In the genomic region with DNA sequence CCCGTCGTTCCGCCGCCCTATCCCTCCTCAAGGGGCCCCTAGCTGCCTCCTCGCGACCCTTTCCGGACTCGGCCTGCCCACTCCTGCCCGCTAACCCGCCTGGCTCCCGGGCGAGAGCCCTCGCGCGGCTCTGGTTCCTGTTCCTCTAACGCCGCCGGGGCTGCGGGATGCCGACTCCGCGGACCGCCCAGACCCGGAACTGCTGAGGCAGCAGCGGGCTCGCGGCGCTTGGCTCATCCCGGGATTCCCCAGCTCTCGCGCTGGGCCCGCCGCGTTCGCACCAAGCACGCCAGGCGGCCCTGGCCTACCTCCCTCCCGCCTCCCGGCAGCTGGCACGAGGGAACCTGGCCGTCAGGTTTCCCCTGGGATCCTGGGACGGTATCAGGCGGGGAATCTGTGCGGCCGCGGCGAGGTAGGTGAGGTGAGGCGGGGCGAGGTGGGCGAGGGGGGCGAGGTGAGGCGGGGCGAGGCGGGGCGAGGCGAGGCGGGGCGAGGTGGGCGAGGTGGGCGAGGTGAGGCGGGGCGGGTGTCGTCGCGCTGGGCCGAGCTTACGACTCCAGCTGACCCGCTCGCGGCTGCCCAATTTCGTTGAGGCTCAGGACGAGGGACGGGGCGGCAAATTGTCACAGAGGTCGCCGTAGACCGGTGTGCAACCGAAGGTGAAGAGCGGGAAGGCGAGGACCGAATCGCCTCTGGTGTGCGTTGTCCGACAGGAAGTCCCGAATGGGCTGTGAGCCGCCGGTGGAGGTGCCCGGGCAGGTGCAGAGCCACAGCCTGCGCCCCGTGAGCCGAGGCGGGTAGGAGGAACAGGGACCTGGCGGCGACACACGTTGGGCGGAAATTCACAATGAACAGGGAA, we compare ENCODE assay signal across 8 cellular contexts. TPM values are rescaled to one million over a fixed set of nuclear protein-coding genes. Genes with fewer than 3 reads are reported as not detected.
DNase-seq lines count a peak whose midpoint lies in the region; ATAC-seq and TF ChIP-seq lines count a peak whose summit lies in the region.

A gene (minus strand): TSS at position 418 of the 859 bp plus-strand sequence. CDS start 10,364 bp downstream, outside the sequence.
A gene (plus strand): TSS at position 582 of the 859 bp plus-strand sequence. CDS start 1,082 bp downstream, outside the sequence.

- intact Hi-C loops in activated T-helper 1 cell treated with anti-CD3 and anti-CD28 coated beads, Interleukin-12 subunit alpha, Interleukin-12 subunit beta, Interleukin-2, Interleukin-4 antibody, amounts not matched to agents 30 ng/mL and 10 ng/mL and 1 ng/mL, durations not matched to agents 14 hours and 24 hours and 36 hours (cut with micrococcal nuclease) = loop anchor here (1.0 to 10.0 kb wide), 6 partner anchors 263 to 1385 kb away; a partner anchor contains a TSS
- intact Hi-C loops in naive thymus-derived CD4-positive, alpha-beta T cell (cut with micrococcal nuclease) = loop anchor here (1.0 to 10.0 kb wide), 11 partner anchors 26 to 1605 kb away; a partner anchor contains a TSS

- POLR2A ChIA-PET in naive thymus-derived CD4-positive, alpha-beta T cell (lab: Charles Lee) = interaction anchor here (1.2 to 1.5 kb wide), 2 partner anchors 46 to 395 kb away, joined by 4 to 9 read pairs; no protein-coding TSS in a partner anchor

- H3K9me3 ChIP-seq in BLaER1 treated with 17β-estradiol and CSF1 and Interleukin-3, amounts not matched to agents 10 nM and 100 nM (replicated peaks in 1 of 11) = no peaks in the 10 kb centered on the region
- no peaks in the 10 kb centered on the region for H3K9me3 ChIP-seq in naive thymus-derived CD4-positive, alpha-beta T cell (ENCODE audit: control insufficient read depth in 2 of 3, low read length in 3 of 3)

- H4K20me1 ChIP-seq in BLaER1 treated with 17β-estradiol and CSF1 and Interleukin-3, amounts not matched to agents 10 nM and 100 nM = peaks cover 0 to 36% (median 0%) of the 10 kb centered on the region in 11 experiments; a peak in 5 of 22 replicates

- H3K4me1 Mint-ChIP-seq in activated T-helper 1 cell treated with anti-CD3 and anti-CD28 coated beads, Interleukin-12 subunit alpha, Interleukin-12 subunit beta, Interleukin-2, Interleukin-4 antibody, amounts not matched to agents 30 ng/mL and 10 ng/mL and 1 ng/mL, durations not matched to agents 14 hours and 24 hours and 36 hours (ENCODE audit: low read depth) = peaks cover 28% of the 10 kb centered on the region
- H3K4me1 Mint-ChIP-seq in naive thymus-derived CD4-positive, alpha-beta T cell = peaks cover 15 to 27% (median 23%) of the 10 kb centered on the region in 7 donors
- peaks cover 18 to 33% of the 10 kb centered on the region in 2 donors for H3K4me1 Mint-ChIP-seq in stimulated activated naive B cell treated with anti-CD40 and anti-IgM and Interleukin-4, amounts not matched to agents 10 μg/mL and 1 μg/mL and 100 μg/mL, for 72 hours

- H3K27ac ChIP-seq in BLaER1 treated with 17β-estradiol and CSF1 and Interleukin-3, amounts not matched to agents 10 nM and 100 nM = peak within 1 kb of the TSS; percentile 91 to 100 (median 99)
- H3K27ac ChIP-seq in naive thymus-derived CD4-positive, alpha-beta T cell (ENCODE audit: low read depth, low read length) = peak within 1 kb of the TSS; percentile 72

- peak within 1 kb of the TSS; percentile 81 for H3K27ac Mint-ChIP-seq in activated T-helper 1 cell treated with anti-CD3 and anti-CD28 coated beads, Interleukin-12 subunit alpha, Interleukin-12 subunit beta, Interleukin-2, Interleukin-4 antibody, amounts not matched to agents 30 ng/mL and 10 ng/mL and 1 ng/mL, durations not matched to agents 14 hours and 24 hours and 36 hours
- H3K27ac Mint-ChIP-seq in naive thymus-derived CD4-positive, alpha-beta T cell = peak within 1 kb of the TSS; percentile 53 to 90 (median 81)
- peak within 1 kb of the TSS; percentile 98 for H3K27ac Mint-ChIP-seq in stimulated activated naive B cell treated with anti-CD40 and anti-IgM and Interleukin-4, amounts not matched to agents 10 μg/mL and 1 μg/mL and 100 μg/mL, for 72 hours

- peaks cover 0 to 35% (median 3%) of the 10 kb centered on the region in 11 experiments; a peak in 8 of 22 replicates for H3K36me3 ChIP-seq in BLaER1 treated with 17β-estradiol and CSF1 and Interleukin-3, amounts not matched to agents 10 nM and 100 nM
- no peaks in the 10 kb centered on the region for H3K36me3 ChIP-seq in naive thymus-derived CD4-positive, alpha-beta T cell (ENCODE audit: control insufficient read depth in 2 of 3, insufficient read depth in 3 of 3, low read length in 3 of 3)

- peaks cover 17% of the 10 kb centered on the region for H3K27me3 Mint-ChIP-seq in activated T-helper 1 cell treated with anti-CD3 and anti-CD28 coated beads, Interleukin-12 subunit alpha, Interleukin-12 subunit beta, Interleukin-2, Interleukin-4 antibody, amounts not matched to agents 30 ng/mL and 10 ng/mL and 1 ng/mL, durations not matched to agents 14 hours and 24 hours and 36 hours (ENCODE audit: insufficient read depth)
- peaks cover 0 to 36% (median 3%) of the 10 kb centered on the region in 5 donors for H3K27me3 Mint-ChIP-seq in naive thymus-derived CD4-positive, alpha-beta T cell
- H3K27me3 Mint-ChIP-seq in stimulated activated naive B cell treated with anti-CD40 and anti-IgM and Interleukin-4, amounts not matched to agents 10 μg/mL and 1 μg/mL and 100 μg/mL, for 72 hours = no peaks in the 10 kb centered on the region

- H3K9me3 Mint-ChIP-seq in activated T-helper 1 cell treated with anti-CD3 and anti-CD28 coated beads, Interleukin-12 subunit alpha, Interleukin-12 subunit beta, Interleukin-2, Interleukin-4 antibody, amounts not matched to agents 30 ng/mL and 10 ng/mL and 1 ng/mL, durations not matched to agents 14 hours and 24 hours and 36 hours = no peaks in the 10 kb centered on the region
- no peaks in the 10 kb centered on the region for H3K9me3 Mint-ChIP-seq in naive thymus-derived CD4-positive, alpha-beta T cell
- no peaks in the 10 kb centered on the region for H3K9me3 Mint-ChIP-seq in stimulated activated naive B cell treated with anti-CD40 and anti-IgM and Interleukin-4, amounts not matched to agents 10 μg/mL and 1 μg/mL and 100 μg/mL, for 72 hours

- TF ChIP-seq POLR2A in GM18951 (IDR thresholded peaks at IDR 0.05; ENCODE audit: extremely low read depth, insufficient read depth, insufficient read length) = peak; percentile 56

- peaks cover 20 to 78% (median 23%) of the 10 kb centered on the region in 10 experiments for H3K4me1 ChIP-seq in BLaER1 treated with 17β-estradiol and CSF1 and Interleukin-3, amounts not matched to agents 10 nM and 100 nM
- peaks cover 0 to 9% of the 10 kb centered on the region in 2 donors for H3K4me1 ChIP-seq in naive thymus-derived CD4-positive, alpha-beta T cell (ENCODE audit: control insufficient read depth in 2 of 2, insufficient read depth in 2 of 2, low read length in 2 of 2)

- peak; percentile 67 for ATAC-seq in HG03139 (IDR thresholded peaks at IDR 0.05; ENCODE audit: unreplicated experiment)
- ATAC-seq in naive thymus-derived CD4-positive, alpha-beta T cell = peak; percentile 91
- peak; percentile 89 to 91 for ATAC-seq in stimulated activated naive B cell treated with anti-CD40 and anti-IgM and Interleukin-4, amounts not matched to agents 10 μg/mL and 1 μg/mL and 100 μg/mL, for 72 hours (replicated peaks)

- CTCF ChIA-PET in naive thymus-derived CD4-positive, alpha-beta T cell (lab: Charles Lee) = interaction anchor here (0.6 to 1.1 kb wide), 2 partner anchors 29 to 795 kb away, joined by 3 to 4 read pairs; no protein-coding TSS in a partner anchor

- H3K27me3 ChIP-seq in BLaER1 treated with 17β-estradiol and CSF1 and Interleukin-3, amounts not matched to agents 10 nM and 100 nM = no peaks in the 10 kb centered on the region
- H3K27me3 ChIP-seq in naive thymus-derived CD4-positive, alpha-beta T cell (ENCODE audit: control insufficient read depth in 2 of 2, insufficient read depth in 2 of 2, low read length in 2 of 2) = no peaks in the 10 kb centered on the region

- DNase-seq in OCI-M1 (lab: John Stamatoyannopoulos, UW) (peak; percentile 80), fibroblast of gingiva (ENCODE audit: low read depth) (peak; percentile 82)
- peak; percentile 75 for DNase-seq in activated T-helper 1 cell treated with anti-CD3 and anti-CD28 coated beads, Interleukin-12 subunit alpha, Interleukin-12 subunit beta, Interleukin-2, Interleukin-4 antibody, amounts not matched to agents 30 ng/mL and 10 ng/mL and 1 ng/mL, durations not matched to agents 14 hours and 24 hours and 36 hours (ENCODE audit: low spot score)
- peak; percentile 44 to 81 (median 65) for DNase-seq in naive thymus-derived CD4-positive, alpha-beta T cell
- peak; percentile 80 for DNase-seq in stimulated activated naive B cell treated with anti-CD40 and anti-IgM and Interleukin-4, amounts not matched to agents 10 μg/mL and 1 μg/mL and 100 μg/mL, for 72 hours

- peak within 1 kb of the TSS; percentile 66 to 82 (median 76) for H3K4me3 ChIP-seq in BLaER1 treated with 17β-estradiol and CSF1 and Interleukin-3, amounts not matched to agents 10 nM and 100 nM
- peak within 1 kb of the TSS; percentile 60 for H3K4me3 ChIP-seq in naive thymus-derived CD4-positive, alpha-beta T cell (ENCODE audit: low read length)

- H3K4me3 Mint-ChIP-seq in activated T-helper 1 cell treated with anti-CD3 and anti-CD28 coated beads, Interleukin-12 subunit alpha, Interleukin-12 subunit beta, Interleukin-2, Interleukin-4 antibody, amounts not matched to agents 30 ng/mL and 10 ng/mL and 1 ng/mL, durations not matched to agents 14 hours and 24 hours and 36 hours = peak within 1 kb of the TSS; percentile 84
- peak within 1 kb of the TSS; percentile 82 to 93 (median 90) for H3K4me3 Mint-ChIP-seq in naive thymus-derived CD4-positive, alpha-beta T cell
- H3K4me3 Mint-ChIP-seq in stimulated activated naive B cell treated with anti-CD40 and anti-IgM and Interleukin-4, amounts not matched to agents 10 μg/mL and 1 μg/mL and 100 μg/mL, for 72 hours = peak within 1 kb of the TSS; percentile 95

- H3K9ac ChIP-seq in BLaER1 treated with 17β-estradiol and CSF1 and Interleukin-3, amounts not matched to agents 10 nM and 100 nM = peak within 1 kb of the TSS; percentile 90 to 100 (median 98)

- in situ Hi-C loops in GM18951 (cut with MboI; ENCODE audit: low sequenced_read_pairs, unreplicated experiment) = no loop called here

- no peaks in the 10 kb centered on the region for H3K36me3 Mint-ChIP-seq in activated T-helper 1 cell treated with anti-CD3 and anti-CD28 coated beads, Interleukin-12 subunit alpha, Interleukin-12 subunit beta, Interleukin-2, Interleukin-4 antibody, amounts not matched to agents 30 ng/mL and 10 ng/mL and 1 ng/mL, durations not matched to agents 14 hours and 24 hours and 36 hours (ENCODE audit: low read depth)
- H3K36me3 Mint-ChIP-seq in naive thymus-derived CD4-positive, alpha-beta T cell = peaks cover 0 to 10% (median 0%) of the 10 kb centered on the region in 5 donors
- peaks cover 0 to 1% of the 10 kb centered on the region in 2 donors for H3K36me3 Mint-ChIP-seq in stimulated activated naive B cell treated with anti-CD40 and anti-IgM and Interleukin-4, amounts not matched to agents 10 μg/mL and 1 μg/mL and 100 μg/mL, for 72 hours

- peak within 1 kb of the TSS; percentile 87 to 99 (median 94) for H3K4me2 ChIP-seq in BLaER1 treated with 17β-estradiol and CSF1 and Interleukin-3, amounts not matched to agents 10 nM and 100 nM

RNA-seq across cellular contexts. Expression of the first gene that starts in this region (rescaled TPM):
- 0.86 and 1.5 TPM in 2 replicates for total RNA-seq in activated T-helper 1 cell treated with anti-CD3 and anti-CD28 coated beads, Interleukin-12 subunit alpha, Interleukin-12 subunit beta, Interleukin-2, Interleukin-4 antibody, amounts not matched to agents 30 ng/mL and 10 ng/mL and 1 ng/mL, durations not matched to agents 14 hours and 24 hours and 36 hours
- total RNA-seq in naive thymus-derived CD4-positive, alpha-beta T cell = 1 to 10 TPM; 1.1 to 2.3 (median 1.4) TPM
- not detected for polyA plus RNA-seq in naive thymus-derived CD4-positive, alpha-beta T cell

RNA-seq across cellular contexts. Expression of the second gene that starts in this region (rescaled TPM):
- 2.4 and 3.2 TPM in 2 replicates for total RNA-seq in activated T-helper 1 cell treated with anti-CD3 and anti-CD28 coated beads, Interleukin-12 subunit alpha, Interleukin-12 subunit beta, Interleukin-2, Interleukin-4 antibody, amounts not matched to agents 30 ng/mL and 10 ng/mL and 1 ng/mL, durations not matched to agents 14 hours and 24 hours and 36 hours
- 1 to 10 TPM; 1.4 to 5.3 (median 2.8) TPM for total RNA-seq in naive thymus-derived CD4-positive, alpha-beta T cell
- under 1 TPM in 1 of 2 donors, not detected in 1; 0.65 TPM for polyA plus RNA-seq in naive thymus-derived CD4-positive, alpha-beta T cell

Comparison
In these comparisons a context has a peak if more than half of its experiments do, and no peak if none do; other contexts are left out.
1. Peak in every context shown above with its lines: DNase-seq, ATAC-seq, H3K4me3 ChIP-seq and H3K27ac ChIP-seq.